ENCODE assay signal across 24 cellular contexts in genomic region chr17:78362671-78363070, GRCh38. TPM values are rescaled to one million over a fixed set of nuclear protein-coding genes. Genes with fewer than 3 reads are reported as not detected.
A peak's percentile ranks its signal among the peaks of the same experiment; 100 is the strongest.
DNase-seq lines count a peak whose midpoint lies in the region; FAIRE-seq and TF ChIP-seq lines count a peak whose summit lies in the region.
"Had no signal": no experiment of that assay in that cellular context is flagged by ENCODE, and none has a peak within 500 bp of the region (broad histone marks: within the 10 kb centered on the region; RNA-seq: fewer than 3 reads in every experiment).

No MANE protein-coding gene starts in this region.

- H3K27ac Mint-ChIP-seq in type B pancreatic cell: no peak overlapping the region
- H3K27ac Mint-ChIP-seq: activated CD4-positive, alpha-beta T cell treated with anti-CD3 and anti-CD28 coated beads, Interleukin-2, amount 10 ng/mL, durations not matched to agents 24 days and 14 days; activated naive CD8-positive, alpha-beta T cell treated with anti-CD3 and anti-CD28 coated beads, Interleukin-2, amount 10 ng/mL, durations not matched to agents 7 days and 5 days; activated T-cell treated with anti-CD3 and anti-CD28 coated beads, Interleukin-2, amount 50 U/mL, for 24 hours; immature natural killer cell; memory B cell; neural progenitor cell had no signal

- no peaks in the 10 kb centered on the region for H3K36me3 Mint-ChIP-seq in type B pancreatic cell
- H3K36me3 Mint-ChIP-seq: immature natural killer cell, memory B cell, neural progenitor cell had no signal

- H3K27me3 Mint-ChIP-seq in type B pancreatic cell: no peaks in the 10 kb centered on the region
- H3K27me3 Mint-ChIP-seq: CD8-positive, alpha-beta memory T cell had no signal

- FAIRE-seq in RCC 7860 (lab: Jason Lieb, UNC): no peak
- FAIRE-seq: endothelial cell of umbilical vein had no signal

- H3K4me3 ChIP-seq in fibroblast of villous mesenchyme (ENCODE audit: low read depth, low read length): no peak overlapping the region
- H3K4me3 ChIP-seq: neural progenitor cell, SJCRH30, testis had no signal

- DNase-seq in NCI-H82 (lab: John Stamatoyannopoulos, UW) (peak; percentile 22), NCI-H82 treated with DMSO at 0.1 percent for 48 hours (lab: John Stamatoyannopoulos, UW; ENCODE audit: unreplicated experiment) (no peak), RCC 7860 (ENCODE audit: low spot score) (peak; percentile 18), fibroblast of villous mesenchyme (ENCODE audit: low read depth) (no peak), type B pancreatic cell (ENCODE audit: extremely low spot score, unreplicated experiment) (no peak), HUDEP-2 (lab: John Stamatoyannopoulos, UW; ENCODE audit: unreplicated experiment in 76 of 76) (no peak), NCI-H2227 treated with DMSO at 0.1 percent for 48 hours (lab: John Stamatoyannopoulos, UW) (no peak)
- no peak for DNase-seq in activated CD4-positive, alpha-beta T cell treated with anti-CD3 and anti-CD28 coated beads, Interleukin-2, amount 50 U/mL, for 48 hours
- DNase-seq: 8988T; activated CD4-positive, alpha-beta T cell treated with anti-CD3 and anti-CD28 coated beads, Interleukin-2, amount 10 ng/mL, durations not matched to agents 24 days and 14 days; activated naive CD8-positive, alpha-beta T cell treated with anti-CD3 and anti-CD28 coated beads, Interleukin-2, amount 10 ng/mL, durations not matched to agents 7 days and 5 days; activated T-cell treated with anti-CD3 and anti-CD28 coated beads, Interleukin-2, amount 50 U/mL, for 24 hours; cerebellar nuclear complex; glutamatergic neuron; immature natural killer cell; NCI-H446; SJCRH30; stimulated activated CD4-positive, alpha-beta T cell treated with anti-CD3 and anti-CD28 coated beads, Interleukin-1b, Interleukin-23, amount 100 ng/mL, for 48 hours; T-helper 9 cell; testis had no signal

- H3K9me3 Mint-ChIP-seq in type B pancreatic cell: no peaks in the 10 kb centered on the region
- H3K9me3 Mint-ChIP-seq: activated CD4-positive, alpha-beta T cell treated with anti-CD3 and anti-CD28 coated beads, Interleukin-2, amount 10 ng/mL, durations not matched to agents 24 days and 14 days; activated naive CD8-positive, alpha-beta T cell treated with anti-CD3 and anti-CD28 coated beads, Interleukin-2, amount 10 ng/mL, durations not matched to agents 7 days and 5 days; activated T-cell treated with anti-CD3 and anti-CD28 coated beads, Interleukin-2, amount 50 U/mL, for 24 hours; CD8-positive, alpha-beta memory T cell; immature natural killer cell; memory B cell; neural progenitor cell had no signal

- peaks cover 33% of the 10 kb centered on the region for H3K4me1 Mint-ChIP-seq in type B pancreatic cell (ENCODE audit: unreplicated experiment)

- peak overlapping the region; percentile 46 for H3K4me3 Mint-ChIP-seq in type B pancreatic cell
- H3K4me3 Mint-ChIP-seq: activated CD4-positive, alpha-beta T cell treated with anti-CD3 and anti-CD28 coated beads, Interleukin-2, amount 10 ng/mL, durations not matched to agents 24 days and 14 days; activated naive CD8-positive, alpha-beta T cell treated with anti-CD3 and anti-CD28 coated beads, Interleukin-2, amount 10 ng/mL, durations not matched to agents 7 days and 5 days; activated T-cell treated with anti-CD3 and anti-CD28 coated beads, Interleukin-2, amount 50 U/mL, for 24 hours; immature natural killer cell; memory B cell; neural progenitor cell had no signal

- TF ChIP-seq CTCF in fibroblast of villous mesenchyme (IDR thresholded peaks at IDR 0.05; ENCODE audit: insufficient read depth, low read depth, low read length) (peak; percentile 14), type B pancreatic cell (conservative IDR thresholded peaks at IDR 0.05) (peak; percentile 52)

RNA-seq across cellular contexts. Expression of gene SOCS3, which starts 2.8 kb away (rescaled TPM):
- 59.6 and 70.0 TPM in 2 replicates for total RNA-seq in fibroblast of villous mesenchyme
- 16.9 and 21.1 TPM in 2 replicates for total RNA-seq in type B pancreatic cell (ENCODE audit: low replicate concordance)

RNA-seq across cellular contexts. Expression of gene PGS1, which starts 15.8 kb away (rescaled TPM):
- total RNA-seq in fibroblast of villous mesenchyme (30.9 and 35.4 TPM in 2 replicates), type B pancreatic cell (ENCODE audit: low replicate concordance) (44.7 and 54.8 TPM in 2 replicates)

Comparison
In these comparisons a context has a peak if more than half of its experiments do, and no peak if none do; other contexts are left out.
1. DNase-seq: peak in NCI-H82 (single experiment) and RCC 7860 (single experiment); none in NCI-H82 treated with DMSO at 0.1 percent for 48 hours (single experiment), fibroblast of villous mesenchyme (single experiment), type B pancreatic cell (single experiment), HUDEP-2 (0 of 76), NCI-H2227 treated with DMSO at 0.1 percent for 48 hours (single experiment) and activated CD4-positive, alpha-beta T cell treated with anti-CD3 and anti-CD28 coated beads, Interleukin-2, amount 50 U/mL, for 48 hours (0 of 2).